In the genomic region with DNA sequence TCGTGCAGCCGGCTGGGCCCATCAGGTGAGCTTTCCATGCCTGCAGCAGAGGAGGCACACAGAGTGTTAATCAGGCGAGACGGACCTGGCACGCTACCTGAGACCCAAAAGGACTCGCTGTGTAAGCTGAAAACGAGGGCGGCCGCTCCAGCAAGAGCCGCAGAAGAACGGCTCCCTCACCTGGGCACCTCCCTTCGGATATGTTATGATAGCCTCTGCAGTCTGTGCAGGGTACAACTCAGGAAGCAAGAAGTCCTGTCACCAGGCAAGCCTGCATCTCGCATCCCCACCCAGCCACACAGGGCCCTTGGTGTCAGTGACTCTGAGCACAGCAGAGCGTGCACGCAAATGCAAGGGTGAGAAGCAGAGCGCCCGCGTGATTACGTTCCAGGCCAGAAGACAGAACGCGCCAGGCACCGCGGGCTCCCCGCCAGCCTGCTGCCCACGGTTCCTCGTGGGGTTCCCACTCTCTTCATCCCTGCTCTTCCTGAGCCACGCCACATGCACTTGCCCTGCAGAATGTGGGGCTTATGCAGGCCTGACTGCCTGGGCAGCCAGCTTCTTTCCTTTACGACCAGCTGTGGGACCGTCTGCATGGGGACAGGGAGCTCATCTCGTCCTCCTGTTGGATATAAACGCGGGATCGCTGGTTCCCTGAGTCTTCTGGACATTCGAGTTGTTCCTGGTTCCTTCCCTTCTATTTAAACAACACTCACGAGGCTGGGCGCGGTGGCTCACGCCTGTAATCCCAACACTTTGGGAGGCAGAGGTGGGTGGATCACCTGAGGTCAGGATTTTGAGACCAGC, we compare ENCODE assay signal across 1 cellular context.
TF ChIP-seq lines count a peak whose summit lies in the region.

No MANE protein-coding gene starts in this region.

TF ChIP-seq in IMR-90, 13 proteins besides CTCF, POLR2A, EP300 and RAD21:
- TF ChIP-seq, protein P1, sequence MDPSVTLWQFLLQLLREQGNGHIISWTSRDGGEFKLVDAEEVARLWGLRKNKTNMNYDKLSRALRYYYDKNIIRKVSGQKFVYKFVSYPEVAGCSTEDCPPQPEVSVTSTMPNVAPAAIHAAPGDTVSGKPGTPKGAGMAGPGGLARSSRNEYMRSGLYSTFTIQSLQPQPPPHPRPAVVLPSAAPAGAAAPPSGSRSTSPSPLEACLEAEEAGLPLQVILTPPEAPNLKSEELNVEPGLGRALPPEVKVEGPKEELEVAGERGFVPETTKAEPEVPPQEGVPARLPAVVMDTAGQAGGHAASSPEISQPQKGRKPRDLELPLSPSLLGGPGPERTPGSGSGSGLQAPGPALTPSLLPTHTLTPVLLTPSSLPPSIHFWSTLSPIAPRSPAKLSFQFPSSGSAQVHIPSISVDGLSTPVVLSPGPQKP (IDR thresholded peaks at IDR 0.05; ENCODE audit: borderline replicate concordance, low read depth, low read length): no peak
- TF ChIP-seq CHD1 (IDR thresholded peaks at IDR 0.05; ENCODE audit: low read depth, low read length): no peak
